In the genomic region with DNA sequence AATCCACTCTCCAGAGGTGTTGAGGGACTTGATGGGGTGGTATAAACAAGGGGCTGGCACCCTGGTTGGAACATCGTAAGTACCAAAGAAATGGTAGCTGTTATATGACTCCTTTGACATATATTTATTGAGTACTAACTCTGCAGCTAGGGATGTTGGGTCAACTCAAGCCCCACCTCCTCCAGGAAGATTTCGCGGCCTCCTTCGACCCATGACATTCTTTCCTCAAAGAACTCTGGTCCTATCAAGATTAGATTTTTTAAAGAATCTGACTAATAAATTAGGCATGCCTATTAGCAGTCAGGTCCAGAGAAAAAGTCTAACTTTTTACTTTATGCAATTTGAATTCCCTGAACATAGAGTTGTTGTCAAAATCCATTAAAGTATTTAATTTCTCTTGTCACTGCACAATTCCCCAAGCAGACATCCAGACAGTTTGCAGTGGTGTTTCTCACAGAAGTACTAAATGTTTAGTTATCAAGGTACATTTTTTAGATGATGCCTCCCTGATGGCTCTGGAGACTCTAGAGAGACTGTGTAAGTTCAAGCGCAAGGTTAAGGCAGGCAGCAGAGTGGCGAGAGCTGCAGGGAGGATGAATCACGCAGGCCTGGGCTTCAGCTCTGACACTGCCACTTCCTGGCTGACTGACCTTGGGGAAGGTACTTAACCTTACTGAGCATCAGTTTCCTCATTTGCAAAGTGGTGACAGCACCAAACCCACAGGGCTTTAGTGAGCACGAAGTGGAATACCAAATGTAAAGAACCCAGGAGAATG, we compare ENCODE assay signal across 1 cellular context.
TF ChIP-seq lines count a peak whose summit lies in the region.

No MANE protein-coding gene starts in this region.

TF ChIP-seq in IMR-90, 13 proteins besides CTCF, POLR2A, EP300 and RAD21 (continued from another document):
- TF ChIP-seq, protein P1, sequence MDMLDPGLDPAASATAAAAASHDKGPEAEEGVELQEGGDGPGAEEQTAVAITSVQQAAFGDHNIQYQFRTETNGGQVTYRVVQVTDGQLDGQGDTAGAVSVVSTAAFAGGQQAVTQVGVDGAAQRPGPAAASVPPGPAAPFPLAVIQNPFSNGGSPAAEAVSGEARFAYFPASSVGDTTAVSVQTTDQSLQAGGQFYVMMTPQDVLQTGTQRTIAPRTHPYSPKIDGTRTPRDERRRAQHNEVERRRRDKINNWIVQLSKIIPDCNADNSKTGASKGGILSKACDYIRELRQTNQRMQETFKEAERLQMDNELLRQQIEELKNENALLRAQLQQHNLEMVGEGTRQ (IDR thresholded peaks at IDR 0.05; ENCODE audit: low read depth, low read length), result no peak
- no peak for TF ChIP-seq CEBPB (IDR thresholded peaks at IDR 0.05; ENCODE audit: low read depth, low read length)
- TF ChIP-seq CHD1 (IDR thresholded peaks at IDR 0.05; ENCODE audit: low read depth, low read length), result no peak
- TF ChIP-seq MAFK (IDR thresholded peaks at IDR 0.05; ENCODE audit: low read depth, low read length), result no peak
- TF ChIP-seq RCOR1 (IDR thresholded peaks at IDR 0.05; ENCODE audit: insufficient replicate concordance, low read length), result no peak
- TF ChIP-seq BHLHE40 (IDR thresholded peaks at IDR 0.05; ENCODE audit: low read depth, low read length), result no peak
- TF ChIP-seq, protein P2, sequence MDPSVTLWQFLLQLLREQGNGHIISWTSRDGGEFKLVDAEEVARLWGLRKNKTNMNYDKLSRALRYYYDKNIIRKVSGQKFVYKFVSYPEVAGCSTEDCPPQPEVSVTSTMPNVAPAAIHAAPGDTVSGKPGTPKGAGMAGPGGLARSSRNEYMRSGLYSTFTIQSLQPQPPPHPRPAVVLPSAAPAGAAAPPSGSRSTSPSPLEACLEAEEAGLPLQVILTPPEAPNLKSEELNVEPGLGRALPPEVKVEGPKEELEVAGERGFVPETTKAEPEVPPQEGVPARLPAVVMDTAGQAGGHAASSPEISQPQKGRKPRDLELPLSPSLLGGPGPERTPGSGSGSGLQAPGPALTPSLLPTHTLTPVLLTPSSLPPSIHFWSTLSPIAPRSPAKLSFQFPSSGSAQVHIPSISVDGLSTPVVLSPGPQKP (IDR thresholded peaks at IDR 0.05; ENCODE audit: borderline replicate concordance, low read depth, low read length), result no peak
- no peak for TF ChIP-seq SMC3 (IDR thresholded peaks at IDR 0.05; ENCODE audit: low read depth, low read length)
- TF ChIP-seq RFX5 (IDR thresholded peaks at IDR 0.05; ENCODE audit: low read depth, low read length), result no peak
- TF ChIP-seq FOS (IDR thresholded peaks at IDR 0.05; ENCODE audit: low read depth, low read length), result no peak; the same call in 1 of the 2 replicates
- TF ChIP-seq NFE2L2 (IDR thresholded peaks at IDR 0.05; ENCODE audit: low read depth, low read length), result no peak
- no peak for TF ChIP-seq MXI1 (IDR thresholded peaks at IDR 0.05; ENCODE audit: borderline replicate concordance, low read depth, low read length)
